In the genomic region with DNA sequence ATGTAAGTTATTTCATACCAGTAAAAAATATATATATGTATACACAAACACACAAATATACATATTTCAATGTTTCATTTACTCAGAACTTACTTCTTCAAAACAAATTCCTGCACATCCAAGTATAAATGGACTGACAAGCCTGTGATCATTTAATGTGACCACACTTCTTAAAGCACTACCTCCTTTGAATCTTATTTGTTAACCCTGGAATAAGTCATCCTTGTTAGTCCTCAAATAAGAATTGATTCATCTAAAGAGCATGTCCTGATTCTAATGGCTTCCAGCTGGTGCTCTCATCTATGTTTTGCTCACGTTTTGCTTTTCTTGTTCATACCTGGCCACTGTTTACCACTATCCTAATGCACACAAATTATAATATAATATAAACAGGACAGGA, we compare ENCODE assay signal across 19 cellular contexts.
DNase-seq lines count a peak whose midpoint lies in the region; ATAC-seq and TF ChIP-seq lines count a peak whose summit lies in the region.
"Had no signal": no experiment of that assay in that cellular context is flagged by ENCODE, and none has a peak within 500 bp of the region (broad histone marks: within the 10 kb centered on the region; RNA-seq: fewer than 3 reads in every experiment).

No MANE protein-coding gene starts in this region.

- no peaks in the 10 kb centered on the region for H3K9me1 ChIP-seq in IMR-90 (ENCODE audit: insufficient read depth, low read length)

- WGBS in SK-N-SH (ENCODE audit: low lambda C conversion rate): 46% methylated on average over 1 of the region's 1 CpG
- WGBS in IMR-90 (ENCODE audit: extremely low coverage in 2 of 2, insufficient read length in 1 of 2), 2 experiments: no CpG with 5 or more reads among the region's 1 CpG

- intact Hi-C loops in IMR-90 (cut with micrococcal nuclease): no loop called here
- intact Hi-C loops in activated CD8-positive, alpha-beta T cell treated with anti-CD3 and anti-CD28 coated beads for 36 hours (cut with micrococcal nuclease): no loop called here
- intact Hi-C loops in head of caudate nucleus (cut with DNase I): no loop called here

- no peaks in the 10 kb centered on the region for H3K27me3 Mint-ChIP-seq in activated CD8-positive, alpha-beta T cell treated with anti-CD3 and anti-CD28 coated beads for 36 hours
- H3K27me3 Mint-ChIP-seq: CD4-positive, alpha-beta T cell had no signal

- no peaks in the 10 kb centered on the region for H3K4me1 Mint-ChIP-seq in activated CD8-positive, alpha-beta T cell treated with anti-CD3 and anti-CD28 coated beads for 36 hours (ENCODE audit: low read depth)

- DNase-seq in SK-N-SH (no peak), IMR-90 (peak; percentile 37), fibroblast of peridontal ligament (ENCODE audit: extremely low read depth) (peak; percentile 32), head of caudate nucleus (no peak)
- DNase-seq in activated CD8-positive, alpha-beta T cell treated with anti-CD3 and anti-CD28 coated beads for 36 hours: no peak
- DNase-seq: CD4-positive, alpha-beta T cell; DMS79; KBM-7; NCI-H1048; NCI-H146; NCI-H2081 treated with DMSO at 0.1 percent for 48 hours; NCI-H2227 treated with DMSO at 0.1 percent for 48 hours; NCI-H526 treated with DMSO at 0.1 percent for 48 hours; RPMI8226 had no signal

- H2BK120ac ChIP-seq in IMR-90 (ENCODE audit: low read depth, low read length): no peak overlapping the region

- H2BK5ac ChIP-seq in IMR-90 (ENCODE audit: low read depth, low read length, poor library complexity, severe bottlenecking): no peak overlapping the region

- H3K4me1 ChIP-seq in SK-N-SH (ENCODE audit: control insufficient read depth in 1 of 2, insufficient read depth in 2 of 2, low read depth in 1 of 2, low read length in 1 of 2): no peaks in the 10 kb centered on the region
- no peaks in the 10 kb centered on the region for H3K4me1 ChIP-seq in IMR-90 (ENCODE audit: control insufficient read depth, insufficient read depth, low read length)

- no peaks in the 10 kb centered on the region for H4K20me1 ChIP-seq in SK-N-SH (ENCODE audit: insufficient read depth)
- H4K20me1 ChIP-seq in IMR-90 (ENCODE audit: insufficient read depth, low read length): no peaks in the 10 kb centered on the region

- no peaks in the 10 kb centered on the region for H3K79me1 ChIP-seq in IMR-90 (ENCODE audit: low read depth in 1 of 2, low read length in 2 of 2)

- TF ChIP-seq RAD21 in SK-N-SH (IDR thresholded peaks at IDR 0.05; ENCODE audit: low read length) (no peak), IMR-90 (IDR thresholded peaks at IDR 0.05; ENCODE audit: low read length) (no peak)

- no peak overlapping the region for H2AK9ac ChIP-seq in IMR-90 (replicated peaks; ENCODE audit: low read depth, low read length, poor library complexity)

- H3K4me3 ChIP-seq in SK-N-SH (ENCODE audit: low read depth in 2 of 2, low read length in 1 of 2) (no peak overlapping the region), IMR-90 (ENCODE audit: insufficient read depth, low read depth, low read length) (no peak overlapping the region)

- H4K5ac ChIP-seq in IMR-90 (ENCODE audit: low read depth, low read length): no peak overlapping the region

- H3K18ac ChIP-seq in IMR-90 (ENCODE audit: low read depth, low read length): no peak overlapping the region

- TF ChIP-seq POLR2A in IMR-90 (IDR thresholded peaks at IDR 0.05; ENCODE audit: low read depth, low read length): no peak

- POLR2A ChIA-PET in SK-N-SH (lab: Yijun Ruan, JAX) (no interaction called here), IMR-90 (lab: Charles Lee; ENCODE audit: unreplicated experiment) (no interaction called here)
- POLR2A ChIA-PET in activated CD8-positive, alpha-beta T cell treated with anti-CD3 and anti-CD28 coated beads for 36 hours (lab: Charles Lee): no interaction called here

- H3K4me2 ChIP-seq in SK-N-SH: no peak overlapping the region
- no peak overlapping the region for H3K4me2 ChIP-seq in IMR-90 (ENCODE audit: low read depth, low read length)

- H3K9ac ChIP-seq in SK-N-SH (no peak overlapping the region), IMR-90 (ENCODE audit: low read depth, low read length) (no peak overlapping the region)

- H3K36me3 Mint-ChIP-seq in activated CD8-positive, alpha-beta T cell treated with anti-CD3 and anti-CD28 coated beads for 36 hours (ENCODE audit: low read depth): peaks cover 12% of the 10 kb centered on the region

- no peak for TF ChIP-seq CTCF in SK-N-SH (IDR thresholded peaks at IDR 0.05)
- no peak for TF ChIP-seq CTCF in IMR-90 (conservative IDR thresholded peaks at IDR 0.05; ENCODE audit: low read depth, low read length)
- TF ChIP-seq CTCF in activated CD8-positive, alpha-beta T cell treated with anti-CD3 and anti-CD28 coated beads for 36 hours (IDR thresholded peaks at IDR 0.05): no peak

- no peak overlapping the region for H2AK5ac ChIP-seq in IMR-90 (ENCODE audit: low read depth, low read length)

- H3K79me2 ChIP-seq in SK-N-SH (ENCODE audit: insufficient read depth): no peaks in the 10 kb centered on the region

- H3K27ac ChIP-seq in SK-N-SH (ENCODE audit: low read depth in 2 of 2, low read length in 1 of 2): no peak overlapping the region
- no peak overlapping the region for H3K27ac ChIP-seq in IMR-90 (ENCODE audit: insufficient read depth, low read length)
- H3K27ac ChIP-seq: 22Rv1, HL-60 had no signal

- in situ Hi-C loops in IMR-90 (cut with MboI; ENCODE audit: low sequenced_read_pairs): no loop called here

- H3K4me3 Mint-ChIP-seq in activated CD8-positive, alpha-beta T cell treated with anti-CD3 and anti-CD28 coated beads for 36 hours: no peak overlapping the region
- H3K4me3 Mint-ChIP-seq: CD4-positive, alpha-beta T cell had no signal

- H3K56ac ChIP-seq in IMR-90 (ENCODE audit: extremely low read depth, insufficient read depth, low read length): no peak overlapping the region

- H3K27ac Mint-ChIP-seq in activated CD8-positive, alpha-beta T cell treated with anti-CD3 and anti-CD28 coated beads for 36 hours: no peak overlapping the region
- H3K27ac Mint-ChIP-seq: CD4-positive, alpha-beta T cell had no signal

- no peak overlapping the region for H4K8ac ChIP-seq in IMR-90 (ENCODE audit: low read depth in 2 of 2, low read length in 2 of 2)

- H2BK15ac ChIP-seq in IMR-90 (ENCODE audit: low read depth, low read length): no peak overlapping the region

- ATAC-seq in SK-N-SH treated with all-trans-retinoic acid at 6 μM for 48 hours (no peak), IMR-90 (ENCODE audit: low read depth) (no peak), GM21825 (IDR thresholded peaks at IDR 0.05; ENCODE audit: unreplicated experiment) (no peak), HG02981 (IDR thresholded peaks at IDR 0.05; ENCODE audit: unreplicated experiment) (no peak)
- ATAC-seq in activated CD8-positive, alpha-beta T cell treated with anti-CD3 and anti-CD28 coated beads for 36 hours: no peak

- H2AFZ ChIP-seq in SK-N-SH (ENCODE audit: low read depth): no peak overlapping the region
- H2AFZ ChIP-seq in IMR-90 (replicated peaks; ENCODE audit: low read length, poor library complexity): no peak overlapping the region

- no peak overlapping the region for H3K4ac ChIP-seq in IMR-90 (ENCODE audit: low read depth, low read length)

- no peaks in the 10 kb centered on the region for H3K9me3 ChIP-seq in SK-N-SH
- no peaks in the 10 kb centered on the region for H3K9me3 ChIP-seq in IMR-90 (ENCODE audit: control insufficient read depth, insufficient read depth, low read length)

- no peak overlapping the region for H3K14ac ChIP-seq in IMR-90 (replicated peaks; ENCODE audit: low read depth, low read length)

- H2BK20ac ChIP-seq in IMR-90 (ENCODE audit: low read depth, low read length): no peak overlapping the region

- no TSS peak for BruUV-seq in IMR-90 (replicated peaks; lab: Mats Ljungman, UMichigan)

- no peak for TF ChIP-seq EP300 in SK-N-SH (IDR thresholded peaks at IDR 0.05; ENCODE audit: borderline replicate concordance in 1 of 2, low read depth in 1 of 2, low read length in 1 of 2)

- CTCF ChIA-PET in SK-N-SH (lab: Yijun Ruan, JAX) (no interaction called here), IMR-90 (lab: Yijun Ruan, JAX) (no interaction called here)
- CTCF ChIA-PET in activated CD8-positive, alpha-beta T cell treated with anti-CD3 and anti-CD28 coated beads for 36 hours (lab: Charles Lee): no interaction called here

- H3K36me3 ChIP-seq in SK-N-SH (replicated peaks in 1 of 2; ENCODE audit: control insufficient read depth in 1 of 2, insufficient read depth in 2 of 2, low read length in 1 of 2): peaks cover 3 to 55% of the 10 kb centered on the region in 2 experiments
- peaks cover 2% of the 10 kb centered on the region for H3K36me3 ChIP-seq in IMR-90 (ENCODE audit: control insufficient read depth, insufficient read depth, low read length)

- H3K9me2 ChIP-seq in SK-N-SH: no peaks in the 10 kb centered on the region

- no peak overlapping the region for H3K23ac ChIP-seq in IMR-90 (ENCODE audit: low read depth, low read length)

- dilution Hi-C loops in IMR-90 (cut with HindIII; ENCODE audit: low sequenced_read_pairs, unreplicated experiment): no loop called here

- H3K9me3 Mint-ChIP-seq in activated CD8-positive, alpha-beta T cell treated with anti-CD3 and anti-CD28 coated beads for 36 hours: peaks cover 1% of the 10 kb centered on the region

- no peaks in the 10 kb centered on the region for H3F3A ChIP-seq in SK-N-SH (replicated peaks; ENCODE audit: insufficient read depth)

- no peaks in the 10 kb centered on the region for H3K27me3 ChIP-seq in SK-N-SH (ENCODE audit: insufficient read depth)
- no peaks in the 10 kb centered on the region for H3K27me3 ChIP-seq in IMR-90 (ENCODE audit: control insufficient read depth, insufficient read depth, low read length)

- no peak overlapping the region for H4K91ac ChIP-seq in IMR-90 (ENCODE audit: insufficient read depth, low read depth, low read length)

TF ChIP-seq in IMR-90, 13 proteins besides CTCF, POLR2A, EP300 and RAD21 (continues in another document):
- TF ChIP-seq MAFK (IDR thresholded peaks at IDR 0.05; ENCODE audit: low read depth, low read length): no peak
- no peak for TF ChIP-seq MAZ (IDR thresholded peaks at IDR 0.05; ENCODE audit: borderline replicate concordance, low read depth, low read length)
- no peak for TF ChIP-seq NFE2L2 (IDR thresholded peaks at IDR 0.05; ENCODE audit: low read depth, low read length)
- no peak for TF ChIP-seq RCOR1 (IDR thresholded peaks at IDR 0.05; ENCODE audit: insufficient replicate concordance, low read length)
- TF ChIP-seq BHLHE40 (IDR thresholded peaks at IDR 0.05; ENCODE audit: low read depth, low read length): no peak
- no peak for TF ChIP-seq RFX5 (IDR thresholded peaks at IDR 0.05; ENCODE audit: low read depth, low read length)
- no peak for TF ChIP-seq CEBPB (IDR thresholded peaks at IDR 0.05; ENCODE audit: low read depth, low read length)
- no peak for TF ChIP-seq SMC3 (IDR thresholded peaks at IDR 0.05; ENCODE audit: low read depth, low read length)

Comparison
In these comparisons a context has a peak if more than half of its experiments do, and no peak if none do; other contexts are left out.
1. DNase-seq: peak in IMR-90 (single experiment) and fibroblast of peridontal ligament (single experiment); none in SK-N-SH (single experiment), activated CD8-positive, alpha-beta T cell treated with anti-CD3 and anti-CD28 coated beads for 36 hours (single experiment) and head of caudate nucleus (0 of 42).